1 cellular context compared by ENCODE assay signal in the genomic region with DNA sequence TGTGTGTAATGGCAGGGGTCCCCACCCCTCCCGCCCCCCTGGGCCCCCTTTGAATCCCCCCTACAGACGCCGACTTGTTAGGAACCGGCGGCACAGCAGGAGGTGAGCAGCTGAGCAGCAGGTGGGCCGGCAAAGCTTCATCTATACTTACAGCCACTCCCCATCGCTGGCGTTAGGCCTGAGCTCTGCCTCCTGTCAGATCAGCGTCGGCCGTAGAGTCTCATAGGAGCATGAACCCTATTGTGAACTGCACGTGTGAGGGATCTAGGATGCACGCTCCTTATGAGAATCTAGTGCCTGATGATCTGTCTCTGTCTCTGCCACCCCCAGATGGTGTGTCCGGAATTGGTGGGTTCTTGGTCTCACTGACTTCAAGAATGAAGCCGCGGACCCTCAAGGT.
TF ChIP-seq lines count a peak whose summit lies in the region.

No MANE protein-coding gene starts in this region.

TF ChIP-seq in HEK293, 187 proteins besides CTCF, POLR2A, EP300 and RAD21 (continued from another document):
- TF ChIP-seq, protein P1, sequence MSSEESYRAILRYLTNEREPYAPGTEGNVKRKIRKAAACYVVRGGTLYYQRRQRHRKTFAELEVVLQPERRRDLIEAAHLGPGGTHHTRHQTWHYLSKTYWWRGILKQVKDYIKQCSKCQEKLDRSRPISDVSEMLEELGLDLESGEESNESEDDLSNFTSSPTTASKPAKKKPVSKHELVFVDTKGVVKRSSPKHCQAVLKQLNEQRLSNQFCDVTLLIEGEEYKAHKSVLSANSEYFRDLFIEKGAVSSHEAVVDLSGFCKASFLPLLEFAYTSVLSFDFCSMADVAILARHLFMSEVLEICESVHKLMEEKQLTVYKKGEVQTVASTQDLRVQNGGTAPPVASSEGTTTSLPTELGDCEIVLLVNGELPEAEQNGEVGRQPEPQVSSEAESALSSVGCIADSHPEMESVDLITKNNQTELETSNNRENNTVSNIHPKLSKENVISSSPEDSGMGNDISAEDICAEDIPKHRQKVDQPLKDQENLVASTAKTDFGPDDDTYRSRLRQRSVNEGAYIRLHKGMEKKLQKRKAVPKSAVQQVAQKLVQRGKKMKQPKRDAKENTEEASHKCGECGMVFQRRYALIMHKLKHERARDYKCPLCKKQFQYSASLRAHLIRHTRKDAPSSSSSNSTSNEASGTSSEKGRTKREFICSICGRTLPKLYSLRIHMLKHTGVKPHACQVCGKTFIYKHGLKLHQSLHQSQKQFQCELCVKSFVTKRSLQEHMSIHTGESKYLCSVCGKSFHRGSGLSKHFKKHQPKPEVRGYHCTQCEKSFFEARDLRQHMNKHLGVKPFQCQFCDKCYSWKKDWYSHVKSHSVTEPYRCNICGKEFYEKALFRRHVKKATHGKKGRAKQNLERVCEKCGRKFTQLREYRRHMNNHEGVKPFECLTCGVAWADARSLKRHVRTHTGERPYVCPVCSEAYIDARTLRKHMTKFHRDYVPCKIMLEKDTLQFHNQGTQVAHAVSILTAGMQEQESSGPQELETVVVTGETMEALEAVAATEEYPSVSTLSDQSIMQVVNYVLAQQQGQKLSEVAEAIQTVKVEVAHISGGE (tag by site-specific recombination; conservative IDR thresholded peaks at IDR 0.05; ENCODE audit: low read depth): no peak
- TF ChIP-seq, protein P2, sequence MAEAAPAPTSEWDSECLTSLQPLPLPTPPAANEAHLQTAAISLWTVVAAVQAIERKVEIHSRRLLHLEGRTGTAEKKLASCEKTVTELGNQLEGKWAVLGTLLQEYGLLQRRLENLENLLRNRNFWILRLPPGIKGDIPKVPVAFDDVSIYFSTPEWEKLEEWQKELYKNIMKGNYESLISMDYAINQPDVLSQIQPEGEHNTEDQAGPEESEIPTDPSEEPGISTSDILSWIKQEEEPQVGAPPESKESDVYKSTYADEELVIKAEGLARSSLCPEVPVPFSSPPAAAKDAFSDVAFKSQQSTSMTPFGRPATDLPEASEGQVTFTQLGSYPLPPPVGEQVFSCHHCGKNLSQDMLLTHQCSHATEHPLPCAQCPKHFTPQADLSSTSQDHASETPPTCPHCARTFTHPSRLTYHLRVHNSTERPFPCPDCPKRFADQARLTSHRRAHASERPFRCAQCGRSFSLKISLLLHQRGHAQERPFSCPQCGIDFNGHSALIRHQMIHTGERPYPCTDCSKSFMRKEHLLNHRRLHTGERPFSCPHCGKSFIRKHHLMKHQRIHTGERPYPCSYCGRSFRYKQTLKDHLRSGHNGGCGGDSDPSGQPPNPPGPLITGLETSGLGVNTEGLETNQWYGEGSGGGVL (tag by site-specific recombination; IDR thresholded peaks at IDR 0.05): no peak
- TF ChIP-seq ZNF292 (tag by site-specific recombination; IDR thresholded peaks at IDR 0.05; ENCODE audit: borderline replicate concordance, low read depth) (no peak), GLIS1 (tag by site-specific recombination; IDR thresholded peaks at IDR 0.05) (peak; percentile 50; the same call in 1 of the 2 replicates), ZBTB48 (tag by site-specific recombination; IDR thresholded peaks at IDR 0.05) (peak; percentile 51; the same call in 1 of the 2 replicates), ZNF214 (tag by site-specific recombination; IDR thresholded peaks at IDR 0.05; ENCODE audit: borderline replicate concordance) (no peak), ZNF121 (tag by site-specific recombination; IDR thresholded peaks at IDR 0.05) (no peak), ZIC2 (tag by site-specific recombination; IDR thresholded peaks at IDR 0.05) (peak; percentile 59), SCRT2 (tag by site-specific recombination; IDR thresholded peaks at IDR 0.05) (peak; percentile 45; the same call in 1 of the 2 replicates), EGR2 (tag by site-specific recombination; IDR thresholded peaks at IDR 0.05; ENCODE audit: low read depth) (no peak), ZNF555 (tag by site-specific recombination; conservative IDR thresholded peaks at IDR 0.05) (no peak), ZNF585B (tag by site-specific recombination; IDR thresholded peaks at IDR 0.05) (no peak), ZNF114 (tag by site-specific recombination; IDR thresholded peaks at IDR 0.05) (no peak), ZNF600 (tag by site-specific recombination; IDR thresholded peaks at IDR 0.05) (0 out of 2 replicates have a peak, but pooled peaks have one; percentile 30), ZNF155 (tag by site-specific recombination; IDR thresholded peaks at IDR 0.05) (no peak), ZNF610 (tag by site-specific recombination; IDR thresholded peaks at IDR 0.05; ENCODE audit: borderline replicate concordance) (peak; percentile 66; the same call in 1 of the 2 replicates)
- TF ChIP-seq, protein P3, sequence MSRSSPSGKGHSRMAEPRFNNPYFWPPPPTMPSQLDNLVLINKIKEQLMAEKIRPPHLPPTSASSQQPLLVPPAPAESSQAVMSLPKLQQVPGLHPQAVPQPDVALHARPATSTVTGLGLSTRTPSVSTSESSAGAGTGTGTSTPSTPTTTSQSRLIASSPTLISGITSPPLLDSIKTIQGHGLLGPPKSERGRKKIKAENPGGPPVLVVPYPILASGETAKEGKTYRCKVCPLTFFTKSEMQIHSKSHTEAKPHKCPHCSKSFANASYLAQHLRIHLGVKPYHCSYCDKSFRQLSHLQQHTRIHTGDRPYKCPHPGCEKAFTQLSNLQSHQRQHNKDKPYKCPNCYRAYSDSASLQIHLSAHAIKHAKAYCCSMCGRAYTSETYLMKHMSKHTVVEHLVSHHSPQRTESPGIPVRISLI (tag by site-specific recombination; IDR thresholded peaks at IDR 0.05): no peak
- TF ChIP-seq, protein P4, sequence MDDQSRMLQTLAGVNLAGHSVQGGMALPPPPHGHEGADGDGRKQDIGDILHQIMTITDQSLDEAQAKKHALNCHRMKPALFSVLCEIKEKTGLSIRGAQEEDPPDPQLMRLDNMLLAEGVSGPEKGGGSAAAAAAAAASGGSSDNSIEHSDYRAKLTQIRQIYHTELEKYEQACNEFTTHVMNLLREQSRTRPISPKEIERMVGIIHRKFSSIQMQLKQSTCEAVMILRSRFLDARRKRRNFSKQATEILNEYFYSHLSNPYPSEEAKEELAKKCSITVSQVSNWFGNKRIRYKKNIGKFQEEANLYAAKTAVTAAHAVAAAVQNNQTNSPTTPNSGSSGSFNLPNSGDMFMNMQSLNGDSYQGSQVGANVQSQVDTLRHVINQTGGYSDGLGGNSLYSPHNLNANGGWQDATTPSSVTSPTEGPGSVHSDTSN (CRISPR knock-in tag; IDR thresholded peaks at IDR 0.05): no peak
- TF ChIP-seq, protein P5, sequence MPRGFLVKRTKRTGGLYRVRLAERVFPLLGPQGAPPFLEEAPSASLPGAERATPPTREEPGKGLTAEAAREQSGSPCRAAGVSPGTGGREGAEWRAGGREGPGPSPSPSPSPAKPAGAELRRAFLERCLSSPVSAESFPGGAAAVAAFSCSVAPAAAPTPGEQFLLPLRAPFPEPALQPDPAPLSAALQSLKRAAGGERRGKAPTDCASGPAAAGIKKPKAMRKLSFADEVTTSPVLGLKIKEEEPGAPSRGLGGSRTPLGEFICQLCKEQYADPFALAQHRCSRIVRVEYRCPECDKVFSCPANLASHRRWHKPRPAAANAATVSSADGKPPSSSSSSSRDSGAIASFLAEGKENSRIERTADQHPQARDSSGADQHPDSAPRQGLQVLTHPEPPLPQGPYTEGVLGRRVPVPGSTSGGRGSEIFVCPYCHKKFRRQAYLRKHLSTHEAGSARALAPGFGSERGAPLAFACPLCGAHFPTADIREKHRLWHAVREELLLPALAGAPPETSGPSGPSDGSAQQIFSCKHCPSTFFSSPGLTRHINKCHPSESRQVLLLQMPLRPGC (tag by site-specific recombination; IDR thresholded peaks at IDR 0.05): no peak
